ENCODE assay signal across 14 cellular contexts in the genomic region with DNA sequence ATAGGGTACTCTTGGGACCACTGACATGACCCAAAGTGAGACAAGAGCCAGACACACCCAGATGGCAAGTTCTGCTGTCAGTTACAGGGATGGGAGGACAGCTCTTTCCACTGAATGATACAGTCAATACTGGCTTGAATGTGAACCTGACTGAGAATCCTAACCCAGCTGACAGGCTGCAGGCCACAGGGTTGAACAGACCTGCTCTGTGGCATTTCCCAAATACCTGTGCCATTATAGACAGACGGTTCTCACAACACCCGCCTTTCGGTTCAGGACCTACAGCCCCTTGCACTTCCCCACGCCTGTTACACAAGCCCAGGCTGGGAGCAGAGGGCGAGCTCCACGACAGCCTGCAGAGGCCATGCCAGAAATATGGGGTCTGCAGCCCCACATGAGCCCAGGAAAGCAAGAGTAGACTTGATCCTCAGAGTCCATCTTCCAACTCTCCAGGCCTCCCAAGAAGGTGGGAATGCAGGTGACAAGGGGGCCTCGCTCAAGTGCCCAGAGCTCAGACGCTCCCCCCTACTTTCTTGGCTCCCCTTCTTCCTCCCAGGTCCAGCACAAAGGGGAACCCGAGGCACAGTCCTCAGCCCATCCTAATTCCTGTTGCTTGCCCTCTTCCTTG.
"Had no signal": no experiment of that assay in that cellular context is flagged by ENCODE, and none has a peak within 500 bp of the region (broad histone marks: within the 10 kb centered on the region; RNA-seq: fewer than 3 reads in every experiment).

No MANE protein-coding gene starts in this region.

- H3K4me2 ChIP-seq: smooth muscle cell had no signal

- H2AFZ ChIP-seq: parathyroid adenoma had no signal

- H3K27me3 ChIP-seq: thyroid gland had no signal

- H3K27ac Mint-ChIP-seq: activated CD4-positive, alpha-beta T cell treated with anti-CD3 and anti-CD28 coated beads, Interleukin-2, amount 10 ng/mL, durations not matched to agents 24 days and 14 days; activated naive CD4-positive, alpha-beta T cell treated with anti-CD3 and anti-CD28 coated beads, Interleukin-2, amount 50 U/mL, for 24 hours; naive B cell; stimulated activated effector memory CD8-positive, alpha-beta T cell treated with anti-CD3 and anti-CD28 coated beads, Interleukin-12 subunit alpha, Interleukin-12 subunit beta, amount 100 ng/mL, for 72 hours; WTC11 had no signal

- H3K9me3 Mint-ChIP-seq: activated CD4-positive, alpha-beta T cell treated with anti-CD3 and anti-CD28 coated beads, Interleukin-2, amount 10 ng/mL, durations not matched to agents 24 days and 14 days; activated naive CD4-positive, alpha-beta T cell treated with anti-CD3 and anti-CD28 coated beads, Interleukin-2, amount 50 U/mL, for 24 hours had no signal

- H3K4me3 Mint-ChIP-seq: activated CD4-positive, alpha-beta T cell treated with anti-CD3 and anti-CD28 coated beads, Interleukin-2, amount 10 ng/mL, durations not matched to agents 24 days and 14 days; activated naive CD4-positive, alpha-beta T cell treated with anti-CD3 and anti-CD28 coated beads, Interleukin-2, amount 50 U/mL, for 24 hours; naive B cell; stimulated activated effector memory CD8-positive, alpha-beta T cell treated with anti-CD3 and anti-CD28 coated beads, Interleukin-12 subunit alpha, Interleukin-12 subunit beta, amount 100 ng/mL, for 72 hours; WTC11 had no signal

- H3K9ac ChIP-seq: parathyroid adenoma had no signal

- H3K27ac ChIP-seq: lower lobe of right lung, parathyroid adenoma, thyroid gland had no signal

- H3K4me3 ChIP-seq: lower lobe of right lung, smooth muscle cell, thyroid gland had no signal

- H3K4me1 ChIP-seq: lower lobe of right lung, parathyroid adenoma had no signal

- ATAC-seq: left cardiac atrium; lower lobe of right lung; stimulated activated effector memory CD8-positive, alpha-beta T cell treated with anti-CD3 and anti-CD28 coated beads, Interleukin-12 subunit alpha, Interleukin-12 subunit beta, amount 100 ng/mL, for 72 hours; WTC11 had no signal

- H3K36me3 Mint-ChIP-seq: activated naive CD4-positive, alpha-beta T cell treated with anti-CD3 and anti-CD28 coated beads, Interleukin-2, amount 50 U/mL, for 24 hours; naive B cell; stimulated activated effector memory CD8-positive, alpha-beta T cell treated with anti-CD3 and anti-CD28 coated beads, Interleukin-12 subunit alpha, Interleukin-12 subunit beta, amount 100 ng/mL, for 72 hours had no signal

- H3K9me3 ChIP-seq: lower lobe of right lung, thyroid gland had no signal

- H3K79me2 ChIP-seq: parathyroid adenoma had no signal

- DNase-seq: activated CD4-positive, alpha-beta T cell treated with anti-CD3 and anti-CD28 coated beads, Interleukin-2, amount 10 ng/mL, durations not matched to agents 24 days and 14 days; activated T-cell treated with anti-CD3 and anti-CD28 coated beads, Interleukin-2, amount 50 U/mL, for 1 hour; cerebellar nuclear complex; dermis blood vessel endothelial cell; glutamatergic neuron; left cardiac atrium; lower lobe of right lung; naive B cell; thyroid gland had no signal

- H3K4me1 Mint-ChIP-seq: activated CD4-positive, alpha-beta T cell treated with anti-CD3 and anti-CD28 coated beads, Interleukin-2, amount 10 ng/mL, durations not matched to agents 24 days and 14 days; activated naive CD4-positive, alpha-beta T cell treated with anti-CD3 and anti-CD28 coated beads, Interleukin-2, amount 50 U/mL, for 24 hours; naive B cell; stimulated activated effector memory CD8-positive, alpha-beta T cell treated with anti-CD3 and anti-CD28 coated beads, Interleukin-12 subunit alpha, Interleukin-12 subunit beta, amount 100 ng/mL, for 72 hours had no signal

- H3K36me3 ChIP-seq: lower lobe of right lung, thyroid gland had no signal
